In the genomic region with DNA sequence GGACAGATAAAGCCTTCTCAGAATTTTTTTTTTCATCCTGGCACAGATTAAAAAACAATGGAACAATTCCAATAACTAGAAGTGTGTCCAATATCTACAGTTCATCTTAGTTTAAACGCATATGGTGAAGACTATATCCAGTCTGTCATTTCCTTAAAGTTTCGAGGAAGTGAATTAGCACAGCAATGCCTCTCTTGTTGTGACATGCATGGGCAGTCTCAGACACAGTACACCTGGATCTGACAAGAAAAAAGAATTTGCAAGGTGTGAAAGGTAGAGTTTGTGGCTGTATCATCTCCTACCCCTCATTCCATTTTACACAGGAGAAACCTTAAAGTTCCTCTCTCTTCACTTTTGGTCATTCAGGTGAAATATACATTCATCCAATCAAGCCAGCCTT, we compare ENCODE assay signal across 22 cellular contexts.
DNase-seq lines count a peak whose midpoint lies in the region; ATAC-seq, FAIRE-seq and TF ChIP-seq lines count a peak whose summit lies in the region.
"Had no signal": no experiment of that assay in that cellular context is flagged by ENCODE, and none has a peak within 500 bp of the region (broad histone marks: within the 10 kb centered on the region; RNA-seq: fewer than 3 reads in every experiment).

No MANE protein-coding gene starts in this region.

- H3K4me3 ChIP-seq in breast epithelium (no peak overlapping the region), keratinocyte (ENCODE audit: control insufficient read depth in 2 of 3, extremely low read depth in 1 of 3, insufficient read depth in 2 of 3, low read depth in 1 of 3, low read length in 3 of 3) (peak overlapping the region in 1 of 3 experiments; percentile 49)
- H3K4me3 ChIP-seq: BLaER1, GM23338 had no signal

- H3K27me3 ChIP-seq in breast epithelium (no peaks in the 10 kb centered on the region), keratinocyte (ENCODE audit: control insufficient read depth, extremely low read depth, insufficient read depth, low read length) (no peaks in the 10 kb centered on the region)
- H3K27me3 ChIP-seq: BLaER1 had no signal

- H3K9me1 ChIP-seq in keratinocyte (ENCODE audit: control insufficient read depth, extremely low read depth, insufficient read depth, low read length), result no peaks in the 10 kb centered on the region

- TF ChIP-seq CTCF in MCF 10A (IDR thresholded peaks at IDR 0.05; ENCODE audit: unreplicated experiment) (no peak), breast epithelium (IDR thresholded peaks at IDR 0.05) (no peak), keratinocyte (optimal IDR thresholded peaks at IDR 0.05 in 1 of 3, IDR thresholded peaks at IDR 0.05 in 1 of 3, conservative IDR thresholded peaks at IDR 0.05 in 1 of 3; ENCODE audit: extremely low read depth in 1 of 3, insufficient read depth in 2 of 3, low read length in 3 of 3) (no peak)

- H3K36me3 ChIP-seq in breast epithelium (no peaks in the 10 kb centered on the region), keratinocyte (ENCODE audit: control insufficient read depth in 2 of 2, extremely low read depth in 1 of 2, insufficient read depth in 2 of 2, low read length in 2 of 2) (no peaks in the 10 kb centered on the region)
- H3K36me3 ChIP-seq: BLaER1 had no signal

- H4K20me1 ChIP-seq in keratinocyte (ENCODE audit: control insufficient read depth, extremely low read depth, insufficient read depth, low read length), result no peaks in the 10 kb centered on the region
- H4K20me1 ChIP-seq: BLaER1 had no signal

- peaks cover 3% of the 10 kb centered on the region for H3K27me3 Mint-ChIP-seq in MCF 10A (ENCODE audit: insufficient read depth, unreplicated experiment)
- no peaks in the 10 kb centered on the region for H3K27me3 Mint-ChIP-seq in stimulated activated memory B cell treated with anti-CD40 and anti-IgM and Interleukin-4, amounts not matched to agents 10 μg/mL and 1 μg/mL and 100 μg/mL, for 72 hours
- H3K27me3 Mint-ChIP-seq in activated CD8-positive, alpha-beta T cell treated with anti-CD3 and anti-CD28 coated beads, Interleukin-2, amount 10 ng/mL, durations not matched to agents 7 days and 5 days (ENCODE audit: low read depth), result no peaks in the 10 kb centered on the region
- H3K27me3 Mint-ChIP-seq in T-helper 2 cell treated with Interferon-gamma antibody and Interleukin-4, amounts not matched to agents 5 μg/mL and 100 μg/mL, for 36 hours (ENCODE audit: low read depth), result no peaks in the 10 kb centered on the region
- H3K27me3 Mint-ChIP-seq: B cell; CD4-positive, CD25-positive, alpha-beta regulatory T cell had no signal

- CTCF ChIA-PET in MCF 10A (lab: Yijun Ruan, JAX), result interaction anchor here (0.6 to 3.5 kb wide), 7 partner anchors 26 to 1655 kb away, joined by 3 to 47 read pairs (median 4); no protein-coding TSS in a partner anchor
- CTCF ChIA-PET in activated CD8-positive, alpha-beta T cell treated with anti-CD3 and anti-CD28 coated beads, Interleukin-2, amount 10 ng/mL, durations not matched to agents 7 days and 5 days (lab: Charles Lee), result no interaction called here

- H3K4me1 ChIP-seq in breast epithelium, result no peaks in the 10 kb centered on the region
- H3K4me1 ChIP-seq in keratinocyte (ENCODE audit: control insufficient read depth, extremely low read depth, insufficient read depth, low read length), result peaks cover 16% of the 10 kb centered on the region
- H3K4me1 ChIP-seq: BLaER1, Caco-2 had no signal

- ATAC-seq in stimulated activated memory B cell treated with anti-CD40 and anti-IgM and Interleukin-4, amounts not matched to agents 10 μg/mL and 1 μg/mL and 100 μg/mL, for 72 hours, result no peak
- ATAC-seq in activated CD8-positive, alpha-beta T cell treated with anti-CD3 and anti-CD28 coated beads, Interleukin-2, amount 10 ng/mL, durations not matched to agents 7 days and 5 days, result no peak
- ATAC-seq: CD8-positive, alpha-beta T cell; GM23338; HCT116 had no signal

- H3K4me1 Mint-ChIP-seq in MCF 10A (ENCODE audit: insufficient read depth, unreplicated experiment), result no peaks in the 10 kb centered on the region
- no peaks in the 10 kb centered on the region for H3K4me1 Mint-ChIP-seq in stimulated activated memory B cell treated with anti-CD40 and anti-IgM and Interleukin-4, amounts not matched to agents 10 μg/mL and 1 μg/mL and 100 μg/mL, for 72 hours
- H3K4me1 Mint-ChIP-seq in activated CD8-positive, alpha-beta T cell treated with anti-CD3 and anti-CD28 coated beads, Interleukin-2, amount 10 ng/mL, durations not matched to agents 7 days and 5 days (ENCODE audit: low read depth), result no peaks in the 10 kb centered on the region
- H3K4me1 Mint-ChIP-seq in T-helper 2 cell treated with Interferon-gamma antibody and Interleukin-4, amounts not matched to agents 5 μg/mL and 100 μg/mL, for 36 hours (ENCODE audit: low read depth), result no peaks in the 10 kb centered on the region
- H3K4me1 Mint-ChIP-seq: B cell; CD4-positive, CD25-positive, alpha-beta regulatory T cell; GM23338 had no signal

- intact Hi-C loops in MCF 10A (cut with micrococcal nuclease) (no loop called here), breast epithelium (cut with DNase I; ENCODE audit: low total_unique reads) (no loop called here)

- POLR2A ChIA-PET in MCF 10A (lab: Yijun Ruan, JAX), result interaction anchor here (0.7 to 1.2 kb wide), 2 partner anchors 9 to 12 kb away, joined by 4 to 6 read pairs; no protein-coding TSS in a partner anchor
- POLR2A ChIA-PET in activated CD8-positive, alpha-beta T cell treated with anti-CD3 and anti-CD28 coated beads, Interleukin-2, amount 10 ng/mL, durations not matched to agents 7 days and 5 days (lab: Charles Lee), result no interaction called here

- no peaks in the 10 kb centered on the region for H3K36me3 Mint-ChIP-seq in MCF 10A (ENCODE audit: insufficient read depth, unreplicated experiment)
- H3K36me3 Mint-ChIP-seq in stimulated activated memory B cell treated with anti-CD40 and anti-IgM and Interleukin-4, amounts not matched to agents 10 μg/mL and 1 μg/mL and 100 μg/mL, for 72 hours, result no peaks in the 10 kb centered on the region
- H3K36me3 Mint-ChIP-seq in activated CD8-positive, alpha-beta T cell treated with anti-CD3 and anti-CD28 coated beads, Interleukin-2, amount 10 ng/mL, durations not matched to agents 7 days and 5 days (ENCODE audit: low read depth), result no peaks in the 10 kb centered on the region
- H3K36me3 Mint-ChIP-seq in T-helper 2 cell treated with Interferon-gamma antibody and Interleukin-4, amounts not matched to agents 5 μg/mL and 100 μg/mL, for 36 hours (ENCODE audit: low read depth), result no peaks in the 10 kb centered on the region
- H3K36me3 Mint-ChIP-seq: CD4-positive, CD25-positive, alpha-beta regulatory T cell; CD8-positive, alpha-beta T cell had no signal

- no peak overlapping the region for H3K27ac Mint-ChIP-seq in MCF 10A (ENCODE audit: low read depth, unreplicated experiment)
- no peak overlapping the region for H3K27ac Mint-ChIP-seq in stimulated activated memory B cell treated with anti-CD40 and anti-IgM and Interleukin-4, amounts not matched to agents 10 μg/mL and 1 μg/mL and 100 μg/mL, for 72 hours
- H3K27ac Mint-ChIP-seq in activated CD8-positive, alpha-beta T cell treated with anti-CD3 and anti-CD28 coated beads, Interleukin-2, amount 10 ng/mL, durations not matched to agents 7 days and 5 days, result no peak overlapping the region
- no peak overlapping the region for H3K27ac Mint-ChIP-seq in T-helper 2 cell treated with Interferon-gamma antibody and Interleukin-4, amounts not matched to agents 5 μg/mL and 100 μg/mL, for 36 hours
- H3K27ac Mint-ChIP-seq: B cell; CD4-positive, CD25-positive, alpha-beta regulatory T cell; CD8-positive, alpha-beta T cell; GM23338; H9 had no signal

- no peak for TF ChIP-seq POLR2A in breast epithelium (IDR thresholded peaks at IDR 0.05)

- no peak overlapping the region for H3K27ac ChIP-seq in breast epithelium
- H3K27ac ChIP-seq in epithelial cell of prostate, result peak overlapping the region; percentile 53
- no peak overlapping the region for H3K27ac ChIP-seq in keratinocyte (ENCODE audit: control insufficient read depth, insufficient read depth, low read length)
- H3K27ac ChIP-seq: 22Rv1, BLaER1, C4-2B had no signal

- no peak overlapping the region for H3K9ac ChIP-seq in keratinocyte (ENCODE audit: control insufficient read depth, extremely low read depth, insufficient read depth, low read length)
- H3K9ac ChIP-seq: BLaER1 had no signal

- H3K79me2 ChIP-seq in keratinocyte (ENCODE audit: control insufficient read depth, insufficient read depth, low read length), result no peaks in the 10 kb centered on the region

- H3K9me3 ChIP-seq in breast epithelium (no peaks in the 10 kb centered on the region), keratinocyte (ENCODE audit: control insufficient read depth, low read depth, low read length) (no peaks in the 10 kb centered on the region)
- H3K9me3 ChIP-seq: BLaER1, Caco-2 had no signal

- FAIRE-seq in keratinocyte (lab: Jason Lieb, UNC), result peak; percentile 97
- FAIRE-seq: A204.1, G401.6, GM12892 had no signal

- H2AFZ ChIP-seq in keratinocyte (ENCODE audit: control insufficient read depth, low read length), result peak overlapping the region; percentile 57
- H2AFZ ChIP-seq: GM23338 had no signal

- dilution Hi-C loops in keratinocyte (cut with MboI; ENCODE audit: extremely low pct_ligation_motif_present, low sequenced_read_pairs), result no loop called here

- no peak overlapping the region for H3K4me3 Mint-ChIP-seq in MCF 10A (ENCODE audit: unreplicated experiment)
- H3K4me3 Mint-ChIP-seq in stimulated activated memory B cell treated with anti-CD40 and anti-IgM and Interleukin-4, amounts not matched to agents 10 μg/mL and 1 μg/mL and 100 μg/mL, for 72 hours, result no peak overlapping the region
- no peak overlapping the region for H3K4me3 Mint-ChIP-seq in activated CD8-positive, alpha-beta T cell treated with anti-CD3 and anti-CD28 coated beads, Interleukin-2, amount 10 ng/mL, durations not matched to agents 7 days and 5 days
- no peak overlapping the region for H3K4me3 Mint-ChIP-seq in T-helper 2 cell treated with Interferon-gamma antibody and Interleukin-4, amounts not matched to agents 5 μg/mL and 100 μg/mL, for 36 hours
- H3K4me3 Mint-ChIP-seq: B cell; CD4-positive, CD25-positive, alpha-beta regulatory T cell; CD8-positive, alpha-beta T cell; GM23338; H9 had no signal

- H3K9me3 Mint-ChIP-seq in MCF 10A (ENCODE audit: unreplicated experiment), result no peaks in the 10 kb centered on the region
- H3K9me3 Mint-ChIP-seq in stimulated activated memory B cell treated with anti-CD40 and anti-IgM and Interleukin-4, amounts not matched to agents 10 μg/mL and 1 μg/mL and 100 μg/mL, for 72 hours, result no peaks in the 10 kb centered on the region
- H3K9me3 Mint-ChIP-seq in activated CD8-positive, alpha-beta T cell treated with anti-CD3 and anti-CD28 coated beads, Interleukin-2, amount 10 ng/mL, durations not matched to agents 7 days and 5 days (ENCODE audit: insufficient read depth), result no peaks in the 10 kb centered on the region
- H3K9me3 Mint-ChIP-seq in T-helper 2 cell treated with Interferon-gamma antibody and Interleukin-4, amounts not matched to agents 5 μg/mL and 100 μg/mL, for 36 hours, result no peaks in the 10 kb centered on the region
- H3K9me3 Mint-ChIP-seq: GM23338, H9 had no signal

- peak overlapping the region; percentile 69 for H3K4me2 ChIP-seq in keratinocyte (ENCODE audit: control insufficient read depth, extremely low read depth, insufficient read depth, low read depth, low read length)
- H3K4me2 ChIP-seq: BLaER1, GM23338 had no signal

- peak; percentile 31 for DNase-seq in MCF 10A (ENCODE audit: unreplicated experiment)
- no peak for DNase-seq in breast epithelium (ENCODE audit: low spot score in 2 of 2)
- DNase-seq in epithelial cell of prostate (ENCODE audit: low read depth, low spot score), result peak; percentile 60
- DNase-seq in keratinocyte (ENCODE audit: low read depth, low spot score), result peak; percentile 35
- DNase-seq in activated CD8-positive, alpha-beta T cell treated with anti-CD3 and anti-CD28 coated beads, Interleukin-2, amount 10 ng/mL, durations not matched to agents 7 days and 5 days, result no peak
- DNase-seq in T-helper 2 cell treated with Interferon-gamma antibody and Interleukin-4, amounts not matched to agents 5 μg/mL and 100 μg/mL, for 36 hours (ENCODE audit: low spot score), result no peak
- DNase-seq: Caco-2; CD4-positive, CD25-positive, alpha-beta regulatory T cell; CD8-positive, alpha-beta T cell; DMS153; DND-41; H9 had no signal

- no TSS peak for BruUV-seq in MCF 10A (replicated peaks; lab: Mats Ljungman, UMichigan)

Comparison
In these comparisons a context has a peak if more than half of its experiments do, and no peak if none do; other contexts are left out.
1. DNase-seq: peak in MCF 10A (single experiment), epithelial cell of prostate (single experiment) and keratinocyte (single experiment); none in breast epithelium (0 of 2), activated CD8-positive, alpha-beta T cell treated with anti-CD3 and anti-CD28 coated beads, Interleukin-2, amount 10 ng/mL, durations not matched to agents 7 days and 5 days (single experiment) and T-helper 2 cell treated with Interferon-gamma antibody and Interleukin-4, amounts not matched to agents 5 μg/mL and 100 μg/mL, for 36 hours (single experiment).